Comparison of ENCODE assay signal across 8 cellular contexts in the genomic region with DNA sequence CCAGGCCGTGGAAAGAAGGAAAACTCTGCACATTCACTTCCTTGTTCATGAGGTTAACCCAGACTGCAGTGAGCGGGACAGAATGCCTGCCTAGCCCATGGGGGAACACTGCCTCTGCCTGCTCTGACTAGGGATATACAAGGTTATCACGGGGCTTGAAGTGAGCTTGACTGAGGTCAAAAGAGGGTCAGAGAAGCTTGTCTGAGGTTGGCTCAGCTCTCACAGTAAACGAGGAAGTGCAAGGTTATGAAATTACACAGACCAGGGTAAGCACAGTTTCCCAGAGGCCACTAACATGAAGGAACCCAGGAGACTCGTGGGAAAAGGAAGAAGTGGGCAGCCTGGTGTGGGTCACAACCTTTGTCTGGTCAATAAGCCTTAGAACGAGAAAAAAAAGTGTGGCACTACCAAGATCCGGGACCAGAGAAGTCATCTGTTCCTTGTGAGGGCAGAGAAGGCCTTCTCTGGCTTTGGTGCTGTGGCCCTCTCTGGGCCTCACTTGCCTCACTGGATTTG. TPM values are rescaled to one million over a fixed set of nuclear protein-coding genes. Genes with fewer than 3 reads are reported as not detected.
A peak's percentile ranks its signal among the peaks of the same experiment; 100 is the strongest.
DNase-seq lines count a peak whose midpoint lies in the region; ATAC-seq lines count a peak whose summit lies in the region.

No MANE protein-coding gene starts in this region.

- peaks cover 49 to 69% of the 10 kb centered on the region in 2 donors for H3K4me1 Mint-ChIP-seq in stimulated activated naive B cell treated with anti-CD40 and anti-IgM and Interleukin-4, amounts not matched to agents 10 μg/mL and 1 μg/mL and 100 μg/mL, for 72 hours

- peaks cover 43 to 71% of the 10 kb centered on the region in 2 donors for H3K36me3 Mint-ChIP-seq in stimulated activated naive B cell treated with anti-CD40 and anti-IgM and Interleukin-4, amounts not matched to agents 10 μg/mL and 1 μg/mL and 100 μg/mL, for 72 hours

- peak overlapping the region; percentile 89 for H3K27ac ChIP-seq in SJCRH30
- H3K27ac ChIP-seq in right cardiac atrium (ENCODE audit: low read length) = peak overlapping the region; percentile 99

- no peaks in the 10 kb centered on the region; the same call in 1 of the 2 replicates for H3K36me3 ChIP-seq in SJCRH30

- ATAC-seq in GM21576 (IDR thresholded peaks at IDR 0.05; ENCODE audit: unreplicated experiment) = peak; percentile 44
- peak; percentile 34 to 38 for ATAC-seq in right cardiac atrium
- peak; percentile 72 to 76 for ATAC-seq in stimulated activated naive B cell treated with anti-CD40 and anti-IgM and Interleukin-4, amounts not matched to agents 10 μg/mL and 1 μg/mL and 100 μg/mL, for 72 hours (replicated peaks)
- no peak for ATAC-seq in GM18520 (IDR thresholded peaks at IDR 0.05; ENCODE audit: unreplicated experiment)

- intact Hi-C loops in right cardiac atrium (cut with DNase I) = no loop called here

- no peaks in the 10 kb centered on the region for H3K27me3 Mint-ChIP-seq in stimulated activated naive B cell treated with anti-CD40 and anti-IgM and Interleukin-4, amounts not matched to agents 10 μg/mL and 1 μg/mL and 100 μg/mL, for 72 hours

- DNase-seq in SJCRH30 = peak in 1 of 2 experiments; percentile 9
- peak in 1 of 3 donors; percentile 27 for DNase-seq in right cardiac atrium
- DNase-seq in stimulated activated naive B cell treated with anti-CD40 and anti-IgM and Interleukin-4, amounts not matched to agents 10 μg/mL and 1 μg/mL and 100 μg/mL, for 72 hours = peak; percentile 57
- no peak for DNase-seq in dermis blood vessel endothelial cell
- DNase-seq in amniotic stem cell (lab: John Stamatoyannopoulos, UW) = no peak
- no peak for DNase-seq in NCI-H446 treated with DMSO at 0.1 percent for 48 hours (lab: John Stamatoyannopoulos, UW)

- 27% methylated on average over 7 of the region's 7 CpGs for WGBS in right cardiac atrium

- no peaks in the 10 kb centered on the region for H3K27me3 ChIP-seq in SJCRH30
- H3K27me3 ChIP-seq in right cardiac atrium (ENCODE audit: control insufficient read depth, insufficient read depth) = no peaks in the 10 kb centered on the region

- H3K4me3 ChIP-seq in SJCRH30 (no peak overlapping the region), right cardiac atrium (ENCODE audit: low read length) (no peak overlapping the region)

- peaks cover 40% of the 10 kb centered on the region for H3K4me1 ChIP-seq in SJCRH30
- H3K4me1 ChIP-seq in right cardiac atrium (ENCODE audit: control insufficient read depth, insufficient read depth, low read length) = peaks cover 51% of the 10 kb centered on the region

- no peaks in the 10 kb centered on the region for H3K9me3 ChIP-seq in SJCRH30 (replicated peaks)
- no peaks in the 10 kb centered on the region for H3K9me3 ChIP-seq in right cardiac atrium (ENCODE audit: control insufficient read depth, low read length)

- H3K4me3 Mint-ChIP-seq in stimulated activated naive B cell treated with anti-CD40 and anti-IgM and Interleukin-4, amounts not matched to agents 10 μg/mL and 1 μg/mL and 100 μg/mL, for 72 hours = no peak overlapping the region

- H3K27ac Mint-ChIP-seq in stimulated activated naive B cell treated with anti-CD40 and anti-IgM and Interleukin-4, amounts not matched to agents 10 μg/mL and 1 μg/mL and 100 μg/mL, for 72 hours = peak overlapping the region; percentile 92

- peaks cover 0 to 2% of the 10 kb centered on the region in 2 donors for H3K9me3 Mint-ChIP-seq in stimulated activated naive B cell treated with anti-CD40 and anti-IgM and Interleukin-4, amounts not matched to agents 10 μg/mL and 1 μg/mL and 100 μg/mL, for 72 hours

RNA-seq across cellular contexts. Expression of a gene that starts 28.8 kb away (rescaled TPM):
- 0.13 and 0.18 TPM in 2 replicates for total RNA-seq in SJCRH30 (2014; rRNA removed; shearing (Covaris generic))
- total RNA-seq in right cardiac atrium (10 to 100 TPM; 16.9 to 33.0 (median 24.7) TPM), dermis blood vessel endothelial cell (117 and 120 TPM in 2 replicates)
- polyA plus RNA-seq in right cardiac atrium = 10.3 TPM

RNA-seq across cellular contexts. Expression of a gene that starts 41.8 kb away (rescaled TPM):
- 14.1 and 17.2 TPM in 2 replicates for total RNA-seq in SJCRH30 (2014; rRNA removed; shearing (Covaris generic))
- total RNA-seq in right cardiac atrium (10 to 100 TPM; 15.3 to 29.4 (median 20.5) TPM), dermis blood vessel endothelial cell (43.5 and 77.1 TPM in 2 replicates)
- 35.6 TPM for polyA plus RNA-seq in right cardiac atrium

RNA-seq across cellular contexts. Expression of a gene that starts 53.7 kb away (rescaled TPM):
- total RNA-seq in SJCRH30 (2014; rRNA removed; shearing (Covaris generic)) = 14.4 and 14.6 TPM in 2 replicates
- total RNA-seq in right cardiac atrium (10 to 100 TPM; 24.7 to 30.7 (median 27.5) TPM), dermis blood vessel endothelial cell (18.4 and 25.7 TPM in 2 replicates)
- polyA plus RNA-seq in right cardiac atrium = 20.5 TPM

RNA-seq across cellular contexts. Expression of a gene that starts 58.5 kb away (rescaled TPM):
- total RNA-seq in SJCRH30 (2014; rRNA removed; shearing (Covaris generic)) = 0.61 and 0.83 TPM in 2 replicates
- total RNA-seq in right cardiac atrium (1 to 10 TPM; 3.9 to 5.7 (median 4.2) TPM), dermis blood vessel endothelial cell (0.51 and 0.60 TPM in 2 replicates)
- 5.4 TPM for polyA plus RNA-seq in right cardiac atrium

Comparison
In these comparisons a context has a peak if more than half of its experiments do, and no peak if none do; other contexts are left out.
1. RNA of a gene that starts 28.8 kb away (total RNA-seq): 117 to 120 TPM in dermis blood vessel endothelial cell and 16.9 to 33.0 TPM in right cardiac atrium; 0.13 to 0.18 TPM in SJCRH30; every median in the first group is over 10 times any median in the second.